In genomic region chr11:1835671-1836010, GRCh38 we compare ENCODE assay signal across 14 cellular contexts. TPM values are rescaled to one million over a fixed set of nuclear protein-coding genes. Genes with fewer than 3 reads are reported as not detected.
"Had no signal": no experiment of that assay in that cellular context is flagged by ENCODE, and none has a peak within 500 bp of the region (broad histone marks: within the 10 kb centered on the region; RNA-seq: fewer than 3 reads in every experiment).

No MANE protein-coding gene starts in this region.

- H3K9me3 Mint-ChIP-seq: activated naive CD4-positive, alpha-beta T cell treated with anti-CD3 and anti-CD28 coated beads, Interleukin-2, amount 50 U/mL, for 72 hours; nephron progenitor cell had no signal

- H3K27me3 ChIP-seq: cardiac muscle cell, tibial nerve had no signal

- H3K36me3 ChIP-seq: cardiac muscle cell, tibial nerve had no signal

- H3K27ac ChIP-seq: cardiac muscle cell had no signal

- H3K4me3 Mint-ChIP-seq: nephron progenitor cell had no signal

- H3K9me3 ChIP-seq: tibial nerve had no signal

- FAIRE-seq: colon had no signal

- DNase-seq: activated effector memory CD4-positive, alpha-beta T cell treated with anti-CD3 and anti-CD28 coated beads, Interleukin-2, amount 50 U/mL, for 16 hours; activated T-cell treated with anti-CD3 and anti-CD28 coated beads, Interleukin-2, amount 50 U/mL, for 1 hour; anterior cingulate cortex; effector CD4-positive, alpha-beta T cell; hypothalamus; nephron progenitor cell; stimulated activated CD4-positive, alpha-beta T cell treated with anti-CD3 and anti-CD28 coated beads, Interleukin-4, amount 100 ng/mL, for 4 hours had no signal

- H3K36me3 Mint-ChIP-seq: activated naive CD4-positive, alpha-beta T cell treated with anti-CD3 and anti-CD28 coated beads, Interleukin-2, amount 50 U/mL, for 72 hours had no signal

- H3K4me3 ChIP-seq: cardiac muscle cell, tibial nerve had no signal

- H3K27ac Mint-ChIP-seq: activated naive CD4-positive, alpha-beta T cell treated with anti-CD3 and anti-CD28 coated beads, Interleukin-2, amount 50 U/mL, for 72 hours; nephron progenitor cell had no signal

- ATAC-seq: activated CD4-positive, CD25-positive, alpha-beta regulatory T cell treated with anti-CD3 and anti-CD28 coated beads, Interleukin-2, amount 50 U/mL, for 24 hours; activated naive CD4-positive, alpha-beta T cell treated with anti-CD3 and anti-CD28 coated beads, Interleukin-2, amount 50 U/mL, for 72 hours had no signal

RNA-seq across cellular contexts. Expression of gene SYT8, which starts 0.9 kb away (rescaled TPM):
- total RNA-seq: activated naive CD4-positive, alpha-beta T cell treated with anti-CD3 and anti-CD28 coated beads, Interleukin-2, amount 50 U/mL, for 72 hours; cardiac muscle cell; SK-MEL-5 had no signal
- polyA plus RNA-seq: cardiac muscle cell had no signal

RNA-seq across cellular contexts. Expression of gene TNNI2, which starts 3.1 kb away (rescaled TPM):
- total RNA-seq: activated naive CD4-positive, alpha-beta T cell treated with anti-CD3 and anti-CD28 coated beads, Interleukin-2, amount 50 U/mL, for 72 hours; SK-MEL-5; tibial nerve had no signal

RNA-seq across cellular contexts. Expression of gene LSP1, which starts 17.2 kb away (rescaled TPM):
- total RNA-seq: cardiac muscle cell, SK-MEL-5 had no signal

RNA-seq across cellular contexts. Expression of gene PRR33, which starts 56.1 kb away (rescaled TPM):
- total RNA-seq: cardiac muscle cell, osteocyte, SK-MEL-5, tibial nerve had no signal
- polyA plus RNA-seq: cardiac muscle cell had no signal
